ENCODE assay signal across 22 cellular contexts in genomic region chr11:123386746-123387510, GRCh38. TPM values are rescaled to one million over a fixed set of nuclear protein-coding genes. Genes with fewer than 3 reads are reported as not detected.
DNase-seq lines count a peak whose midpoint lies in the region; ATAC-seq, FAIRE-seq and TF ChIP-seq lines count a peak whose summit lies in the region.
"Had no signal": no experiment of that assay in that cellular context is flagged by ENCODE, and none has a peak within 500 bp of the region (broad histone marks: within the 10 kb centered on the region; RNA-seq: fewer than 3 reads in every experiment).

No MANE protein-coding gene starts in this region.

- no peaks in the 10 kb centered on the region for H3K9me3 ChIP-seq in keratinocyte (ENCODE audit: control insufficient read depth, low read depth, low read length)
- H3K9me3 ChIP-seq: neutrophil, right atrium auricular region had no signal

- H3K36me3 ChIP-seq in keratinocyte (ENCODE audit: control insufficient read depth in 2 of 2, extremely low read depth in 1 of 2, insufficient read depth in 2 of 2, low read length in 2 of 2) = no peaks in the 10 kb centered on the region
- H3K36me3 ChIP-seq: neutrophil, right atrium auricular region had no signal

- peaks cover 7% of the 10 kb centered on the region for H3K4me1 Mint-ChIP-seq in T-helper 2 cell treated with Interferon-gamma antibody and Interleukin-4, amounts not matched to agents 5 μg/mL and 100 μg/mL, for 36 hours (ENCODE audit: low read depth)

- no peaks in the 10 kb centered on the region for H3K9me1 ChIP-seq in keratinocyte (ENCODE audit: control insufficient read depth, extremely low read depth, insufficient read depth, low read length)

- no peak overlapping the region for H3K27ac ChIP-seq in keratinocyte (ENCODE audit: control insufficient read depth, insufficient read depth, low read length)
- H3K27ac ChIP-seq: coronary artery, epithelial cell of prostate, neutrophil, right atrium auricular region had no signal

- ATAC-seq in GM21447 (IDR thresholded peaks at IDR 0.05; ENCODE audit: unreplicated experiment) (no peak), GM21737 (IDR thresholded peaks at IDR 0.05; ENCODE audit: unreplicated experiment) (no peak)
- ATAC-seq: K562, Right ventricle myocardium inferior had no signal

- dilution Hi-C loops in keratinocyte (cut with MboI; ENCODE audit: extremely low pct_ligation_motif_present, low sequenced_read_pairs) = no loop called here

- H3K4me3 ChIP-seq in AG09309 (ENCODE audit: control insufficient read depth, low read depth, low read length) (no peak overlapping the region), keratinocyte (ENCODE audit: control insufficient read depth in 2 of 3, extremely low read depth in 1 of 3, insufficient read depth in 2 of 3, low read depth in 1 of 3, low read length in 3 of 3) (no peak overlapping the region)
- H3K4me3 ChIP-seq: coronary artery, K562, right atrium auricular region had no signal

- peak; percentile 48 for DNase-seq in AG09309 (ENCODE audit: low read depth)
- peak; percentile 69 for DNase-seq in GM04503 (ENCODE audit: low read depth)
- DNase-seq in RPMI7951 (ENCODE audit: low read depth) = peak; percentile 26
- DNase-seq in keratinocyte (ENCODE audit: low read depth, low spot score) = no peak
- no peak for DNase-seq in NCI-H2171 treated with DMSO at 0.1 percent for 48 hours (lab: John Stamatoyannopoulos, UW)
- no peak for DNase-seq in T-helper 2 cell treated with Interferon-gamma antibody and Interleukin-4, amounts not matched to agents 5 μg/mL and 100 μg/mL, for 36 hours (ENCODE audit: low spot score)
- DNase-seq: ACHN; activated gamma-delta T cell treated with Interleukin-2 at 50 U/mL for 16 hours; anterior cingulate cortex; head of caudate nucleus; NCI-H1048; NCI-H2171; stimulated activated CD4-positive, alpha-beta T cell treated with anti-CD3 and anti-CD28 coated beads, Interleukin-2, amount 100 ng/mL, for 24 hours; T-helper 2 cell had no signal

- no peaks in the 10 kb centered on the region for H4K20me1 ChIP-seq in keratinocyte (ENCODE audit: control insufficient read depth, extremely low read depth, insufficient read depth, low read length)

- H3K27me3 Mint-ChIP-seq in T-helper 2 cell treated with Interferon-gamma antibody and Interleukin-4, amounts not matched to agents 5 μg/mL and 100 μg/mL, for 36 hours (ENCODE audit: low read depth) = no peaks in the 10 kb centered on the region

- H3K36me3 Mint-ChIP-seq in T-helper 2 cell treated with Interferon-gamma antibody and Interleukin-4, amounts not matched to agents 5 μg/mL and 100 μg/mL, for 36 hours (ENCODE audit: low read depth) = no peaks in the 10 kb centered on the region

- H3K9me3 Mint-ChIP-seq in T-helper 2 cell treated with Interferon-gamma antibody and Interleukin-4, amounts not matched to agents 5 μg/mL and 100 μg/mL, for 36 hours = no peaks in the 10 kb centered on the region

- peak overlapping the region; percentile 11 for H3K4me2 ChIP-seq in keratinocyte (ENCODE audit: control insufficient read depth, extremely low read depth, insufficient read depth, low read depth, low read length)

- no peaks in the 10 kb centered on the region for H3K4me1 ChIP-seq in keratinocyte (ENCODE audit: control insufficient read depth, extremely low read depth, insufficient read depth, low read length)
- H3K4me1 ChIP-seq: right atrium auricular region had no signal

- H3K27me3 ChIP-seq in keratinocyte (ENCODE audit: control insufficient read depth, extremely low read depth, insufficient read depth, low read length) = peaks cover 2% of the 10 kb centered on the region
- H3K27me3 ChIP-seq: right atrium auricular region had no signal

- no peaks in the 10 kb centered on the region for H3K79me2 ChIP-seq in keratinocyte (ENCODE audit: control insufficient read depth, insufficient read depth, low read length)

- no peak overlapping the region for H3K9ac ChIP-seq in keratinocyte (ENCODE audit: control insufficient read depth, extremely low read depth, insufficient read depth, low read length)

- TF ChIP-seq CTCF in AG09309 (IDR thresholded peaks at IDR 0.05; ENCODE audit: control insufficient read depth, insufficient read depth, low read depth, low read length, missing control alignments) = no peak
- TF ChIP-seq CTCF in keratinocyte (optimal IDR thresholded peaks at IDR 0.05 in 1 of 3, IDR thresholded peaks at IDR 0.05 in 1 of 3, conservative IDR thresholded peaks at IDR 0.05 in 1 of 3; ENCODE audit: extremely low read depth in 1 of 3, insufficient read depth in 2 of 3, low read length in 3 of 3) = no peak

- H3K27ac Mint-ChIP-seq in T-helper 2 cell treated with Interferon-gamma antibody and Interleukin-4, amounts not matched to agents 5 μg/mL and 100 μg/mL, for 36 hours = no peak overlapping the region

- H2AFZ ChIP-seq in keratinocyte (ENCODE audit: control insufficient read depth, low read length) = peak overlapping the region; percentile 50

- H3K4me3 Mint-ChIP-seq in T-helper 2 cell treated with Interferon-gamma antibody and Interleukin-4, amounts not matched to agents 5 μg/mL and 100 μg/mL, for 36 hours = no peak overlapping the region

- no peak for FAIRE-seq in keratinocyte (lab: Jason Lieb, UNC)
- FAIRE-seq: K562 had no signal

RNA-seq across cellular contexts. Expression of gene GRAMD1B, which starts 43.1 kb away (rescaled TPM):
- total RNA-seq in RPMI7951 (2014; rRNA removed; shearing (Covaris generic)) = 14.9 and 16.9 TPM in 2 replicates
- polyA plus RNA-seq in keratinocyte = 0.03 to 0.05 TPM (median 0.04 TPM) in 3 replicates
- not detected for polyA plus RNA-seq in keratinocyte (2011; ENCODE audit: low read depth)
- 0.03 and 0.05 TPM in 2 replicates for polyA plus RNA-seq in keratinocyte (2011; cell fraction: cytosol; rRNA removed)
- polyA plus RNA-seq in keratinocyte (2011; cell fraction: nucleus; rRNA removed) = 0.31 and 0.33 TPM in 2 replicates
- polyA plus RNA-seq in keratinocyte (2012; ENCODE audit: low replicate concordance) = not detected in 2 replicates
- polyA minus RNA-seq in keratinocyte = 0.16 TPM in 1 of 3 replicates, not detected in the others
- polyA minus RNA-seq in keratinocyte (2011; cell fraction: cytosol; rRNA and poly(A)+ RNA removed) = 0.96 TPM
- 0.32 and 0.62 TPM in 2 replicates for polyA minus RNA-seq in keratinocyte (2011; cell fraction: nucleus; rRNA and poly(A)+ RNA removed)
- polyA plus RNA-seq: K562 had no signal

Comparison
In these comparisons a context has a peak if more than half of its experiments do, and no peak if none do; other contexts are left out.
1. DNase-seq: peak in AG09309 (single experiment), GM04503 (single experiment) and RPMI7951 (single experiment); none in keratinocyte (single experiment), NCI-H2171 treated with DMSO at 0.1 percent for 48 hours (single experiment) and T-helper 2 cell treated with Interferon-gamma antibody and Interleukin-4, amounts not matched to agents 5 μg/mL and 100 μg/mL, for 36 hours (single experiment).